ENCODE assay signal across 9 cellular contexts in the genomic region with DNA sequence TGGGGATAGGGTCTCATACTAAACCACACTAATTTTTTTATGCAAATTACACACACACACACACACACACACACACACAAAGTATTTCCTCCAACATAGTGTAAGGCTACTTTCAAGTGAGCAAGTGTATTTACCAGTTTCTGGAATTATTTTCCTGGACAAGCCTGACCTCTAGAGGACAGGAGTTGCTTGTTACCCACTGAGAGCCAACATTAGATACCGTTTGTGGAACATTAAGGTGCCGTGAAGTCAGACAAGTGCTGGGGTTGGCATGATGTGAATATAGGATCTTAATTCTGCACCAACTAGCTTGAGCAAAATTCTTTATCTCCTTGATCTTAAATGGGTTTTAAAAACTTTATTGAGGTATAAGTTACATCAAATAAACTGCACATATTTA. TPM values are rescaled to one million over a fixed set of nuclear protein-coding genes. Genes with fewer than 3 reads are reported as not detected.
DNase-seq lines count a peak whose midpoint lies in the region; ATAC-seq and TF ChIP-seq lines count a peak whose summit lies in the region.
"Had no signal": no experiment of that assay in that cellular context is flagged by ENCODE, and none has a peak within 500 bp of the region (broad histone marks: within the 10 kb centered on the region; RNA-seq: fewer than 3 reads in every experiment).

No MANE protein-coding gene starts in this region.

- no peaks in the 10 kb centered on the region for H3K4me1 ChIP-seq in colonic mucosa
- no peaks in the 10 kb centered on the region for H3K4me1 ChIP-seq in naive thymus-derived CD4-positive, alpha-beta T cell (ENCODE audit: control insufficient read depth in 2 of 2, insufficient read depth in 2 of 2, low read length in 2 of 2)

- CTCF ChIA-PET in naive thymus-derived CD4-positive, alpha-beta T cell (lab: Charles Lee): no interaction called here

- H3K9ac ChIP-seq in colonic mucosa (ENCODE audit: low read depth in 2 of 2, low read length in 2 of 2): no peak overlapping the region

- H3K27me3 Mint-ChIP-seq in stimulated activated naive CD8-positive, alpha-beta T cell treated with anti-CD3 and anti-CD28 coated beads, Interleukin-15, amount 100 ng/mL, for 72 hours: no peaks in the 10 kb centered on the region
- peaks cover 0 to 30% (median 5%) of the 10 kb centered on the region in 5 donors for H3K27me3 Mint-ChIP-seq in naive thymus-derived CD4-positive, alpha-beta T cell
- peaks cover 17% of the 10 kb centered on the region for H3K27me3 Mint-ChIP-seq in activated T-cell treated with anti-CD3 and anti-CD28 coated beads, Interleukin-2, amount 50 U/mL, for 4 hours (ENCODE audit: low read depth)

- no peaks in the 10 kb centered on the region for H3K27me3 ChIP-seq in colonic mucosa
- no peaks in the 10 kb centered on the region for H3K27me3 ChIP-seq in naive thymus-derived CD4-positive, alpha-beta T cell (ENCODE audit: control insufficient read depth in 2 of 2, insufficient read depth in 2 of 2, low read length in 2 of 2)

- no peaks in the 10 kb centered on the region for H3K9me3 Mint-ChIP-seq in stimulated activated naive CD8-positive, alpha-beta T cell treated with anti-CD3 and anti-CD28 coated beads, Interleukin-15, amount 100 ng/mL, for 72 hours
- no peaks in the 10 kb centered on the region for H3K9me3 Mint-ChIP-seq in naive thymus-derived CD4-positive, alpha-beta T cell
- H3K9me3 Mint-ChIP-seq in activated T-cell treated with anti-CD3 and anti-CD28 coated beads, Interleukin-2, amount 50 U/mL, for 4 hours: no peaks in the 10 kb centered on the region
- H3K9me3 Mint-ChIP-seq: stimulated activated naive CD8-positive, alpha-beta T cell treated with anti-CD3 and anti-CD28 coated beads, Interleukin-15, Interleukin-2, amounts not matched to agents 100 ng/mL and 50 ng/mL, for 24 hours had no signal

- no peak overlapping the region for H3K27ac ChIP-seq in colonic mucosa
- no peak overlapping the region for H3K27ac ChIP-seq in naive thymus-derived CD4-positive, alpha-beta T cell (ENCODE audit: low read depth, low read length)

- DNase-seq in stimulated activated naive CD8-positive, alpha-beta T cell treated with anti-CD3 and anti-CD28 coated beads, Interleukin-15, amount 100 ng/mL, for 72 hours: no peak
- DNase-seq in stimulated activated naive CD8-positive, alpha-beta T cell treated with anti-CD3 and anti-CD28 coated beads, Interleukin-15, Interleukin-2, amounts not matched to agents 100 U/mL and 50 U/mL, for 24 hours: no peak
- peak; percentile 71 for DNase-seq in NCI-H82 (lab: John Stamatoyannopoulos, UW)
- DNase-seq in colonic mucosa: no peak
- DNase-seq in naive thymus-derived CD4-positive, alpha-beta T cell: no peak
- no peak for DNase-seq in activated T-cell treated with anti-CD3 and anti-CD28 coated beads, Interleukin-2, amount 50 U/mL, for 4 hours
- DNase-seq in mucosa of gallbladder (ENCODE audit: low spot score): no peak

- intact Hi-C loops in colonic mucosa (cut with DNase I): loop anchor here (5.0 kb wide), 1 partner anchor 331 kb away; no protein-coding TSS in a partner anchor
- intact Hi-C loops in naive thymus-derived CD4-positive, alpha-beta T cell (cut with micrococcal nuclease): loop anchor here in 1 of 2 donors (2.0 kb wide), 1 partner anchor 329 kb away; no protein-coding TSS in a partner anchor

- H3K9me3 ChIP-seq in colonic mucosa: no peaks in the 10 kb centered on the region
- H3K9me3 ChIP-seq in naive thymus-derived CD4-positive, alpha-beta T cell (ENCODE audit: control insufficient read depth in 2 of 3, low read length in 3 of 3): no peaks in the 10 kb centered on the region

- H3K27ac Mint-ChIP-seq in stimulated activated naive CD8-positive, alpha-beta T cell treated with anti-CD3 and anti-CD28 coated beads, Interleukin-15, amount 100 ng/mL, for 72 hours: no peak overlapping the region
- no peak overlapping the region for H3K27ac Mint-ChIP-seq in naive thymus-derived CD4-positive, alpha-beta T cell
- H3K27ac Mint-ChIP-seq: stimulated activated naive CD8-positive, alpha-beta T cell treated with anti-CD3 and anti-CD28 coated beads, Interleukin-15, Interleukin-2, amounts not matched to agents 100 ng/mL and 50 ng/mL, for 24 hours had no signal

- peak; percentile 64 for ATAC-seq in stimulated activated naive CD8-positive, alpha-beta T cell treated with anti-CD3 and anti-CD28 coated beads, Interleukin-15, amount 100 ng/mL, for 72 hours
- no peak for ATAC-seq in stimulated activated naive CD8-positive, alpha-beta T cell treated with anti-CD3 and anti-CD28 coated beads, Interleukin-15, Interleukin-2, amounts not matched to agents 100 U/mL and 50 U/mL, for 24 hours
- ATAC-seq in HG03095 (IDR thresholded peaks at IDR 0.05; ENCODE audit: unreplicated experiment): peak; percentile 49
- ATAC-seq in naive thymus-derived CD4-positive, alpha-beta T cell: peak; percentile 60
- ATAC-seq in activated T-cell treated with anti-CD3 and anti-CD28 coated beads, Interleukin-2, amount 50 U/mL, for 4 hours: no peak

- no peaks in the 10 kb centered on the region for H3K36me3 ChIP-seq in colonic mucosa
- H3K36me3 ChIP-seq in naive thymus-derived CD4-positive, alpha-beta T cell (ENCODE audit: control insufficient read depth in 2 of 3, insufficient read depth in 3 of 3, low read length in 3 of 3): no peaks in the 10 kb centered on the region

- H3K4me1 Mint-ChIP-seq in stimulated activated naive CD8-positive, alpha-beta T cell treated with anti-CD3 and anti-CD28 coated beads, Interleukin-15, amount 100 ng/mL, for 72 hours: no peaks in the 10 kb centered on the region
- peaks cover 0 to 1% (median 0%) of the 10 kb centered on the region in 7 donors for H3K4me1 Mint-ChIP-seq in naive thymus-derived CD4-positive, alpha-beta T cell
- no peaks in the 10 kb centered on the region for H3K4me1 Mint-ChIP-seq in activated T-cell treated with anti-CD3 and anti-CD28 coated beads, Interleukin-2, amount 50 U/mL, for 4 hours (ENCODE audit: low read depth)

- TF ChIP-seq CTCF in colonic mucosa (IDR thresholded peaks at IDR 0.05): peak; percentile 22

- no peak overlapping the region for H3K4me3 Mint-ChIP-seq in stimulated activated naive CD8-positive, alpha-beta T cell treated with anti-CD3 and anti-CD28 coated beads, Interleukin-15, amount 100 ng/mL, for 72 hours
- H3K4me3 Mint-ChIP-seq in naive thymus-derived CD4-positive, alpha-beta T cell: no peak overlapping the region
- H3K4me3 Mint-ChIP-seq in activated T-cell treated with anti-CD3 and anti-CD28 coated beads, Interleukin-2, amount 50 U/mL, for 4 hours: no peak overlapping the region
- H3K4me3 Mint-ChIP-seq: stimulated activated naive CD8-positive, alpha-beta T cell treated with anti-CD3 and anti-CD28 coated beads, Interleukin-15, Interleukin-2, amounts not matched to agents 100 ng/mL and 50 ng/mL, for 24 hours had no signal

- no peaks in the 10 kb centered on the region for H3K36me3 Mint-ChIP-seq in naive thymus-derived CD4-positive, alpha-beta T cell
- H3K36me3 Mint-ChIP-seq in activated T-cell treated with anti-CD3 and anti-CD28 coated beads, Interleukin-2, amount 50 U/mL, for 4 hours (ENCODE audit: insufficient read depth): no peaks in the 10 kb centered on the region

- POLR2A ChIA-PET in naive thymus-derived CD4-positive, alpha-beta T cell (lab: Charles Lee): no interaction called here

- H3K4me3 ChIP-seq in colonic mucosa: no peak overlapping the region
- H3K4me3 ChIP-seq in naive thymus-derived CD4-positive, alpha-beta T cell (ENCODE audit: low read length): no peak overlapping the region

RNA-seq across cellular contexts. Expression of gene SERPINB2, which starts 39.3 kb away (rescaled TPM):
- total RNA-seq in colonic mucosa: under 1 TPM in 1 of 2 donors, not detected in 1; 0.29 TPM
- 1 to 10 TPM in 4 of 5 experiments, not detected in 1; 3.6 to 8.5 (median 4.9) TPM for total RNA-seq in naive thymus-derived CD4-positive, alpha-beta T cell
- not detected for polyA plus RNA-seq in naive thymus-derived CD4-positive, alpha-beta T cell
- total RNA-seq in activated T-cell treated with anti-CD3 and anti-CD28 coated beads, Interleukin-2, amount 50 U/mL, for 4 hours: 1 to 10 TPM in 2 of 3 donors, under 1 TPM in 1; 0.78 to 1.5 (median 1.2) TPM
- total RNA-seq in mucosa of gallbladder: not detected

RNA-seq across cellular contexts. Expression of gene SERPINB10, which starts 59.6 kb away (rescaled TPM):
- total RNA-seq in colonic mucosa (not detected), mucosa of gallbladder (not detected)
- total RNA-seq in naive thymus-derived CD4-positive, alpha-beta T cell: 1 to 10 TPM in 1 of 5 experiments, not detected in 4; 1.5 TPM
- not detected for polyA plus RNA-seq in naive thymus-derived CD4-positive, alpha-beta T cell
- under 1 TPM in 1 of 3 donors, not detected in 2; 0.27 TPM for total RNA-seq in activated T-cell treated with anti-CD3 and anti-CD28 coated beads, Interleukin-2, amount 50 U/mL, for 4 hours

Comparison
In these comparisons a context has a peak if more than half of its experiments do, and no peak if none do; other contexts are left out.
1. ATAC-seq: peak in stimulated activated naive CD8-positive, alpha-beta T cell treated with anti-CD3 and anti-CD28 coated beads, Interleukin-15, amount 100 ng/mL, for 72 hours (single experiment), HG03095 (single experiment) and naive thymus-derived CD4-positive, alpha-beta T cell (single experiment); none in stimulated activated naive CD8-positive, alpha-beta T cell treated with anti-CD3 and anti-CD28 coated beads, Interleukin-15, Interleukin-2, amounts not matched to agents 100 U/mL and 50 U/mL, for 24 hours (single experiment) and activated T-cell treated with anti-CD3 and anti-CD28 coated beads, Interleukin-2, amount 50 U/mL, for 4 hours (0 of 2).